Comparison of ENCODE assay signal across 1 cellular context in genomic region chr19:2454962-2455409, GRCh38.
TF ChIP-seq lines count a peak whose summit lies in the region.

No MANE protein-coding gene starts in this region.

TF ChIP-seq in GM23338, 12 proteins besides CTCF, POLR2A, EP300 and RAD21 (continued from another document):
- TF ChIP-seq ZNF462 (CRISPR knock-in tag; IDR thresholded peaks at IDR 0.05) (no peak), POLR2AphosphoS5 (IDR thresholded peaks at IDR 0.05; ENCODE audit: low read depth) (no peak), ZNF331 (CRISPR knock-in tag; IDR thresholded peaks at IDR 0.05; ENCODE audit: low read depth) (no peak), EZH2 (IDR thresholded peaks at IDR 0.05; ENCODE audit: low read depth, unreplicated experiment) (no peak), STAT1 (IDR thresholded peaks at IDR 0.05; ENCODE audit: unreplicated experiment) (no peak)
- TF ChIP-seq, protein P1, sequence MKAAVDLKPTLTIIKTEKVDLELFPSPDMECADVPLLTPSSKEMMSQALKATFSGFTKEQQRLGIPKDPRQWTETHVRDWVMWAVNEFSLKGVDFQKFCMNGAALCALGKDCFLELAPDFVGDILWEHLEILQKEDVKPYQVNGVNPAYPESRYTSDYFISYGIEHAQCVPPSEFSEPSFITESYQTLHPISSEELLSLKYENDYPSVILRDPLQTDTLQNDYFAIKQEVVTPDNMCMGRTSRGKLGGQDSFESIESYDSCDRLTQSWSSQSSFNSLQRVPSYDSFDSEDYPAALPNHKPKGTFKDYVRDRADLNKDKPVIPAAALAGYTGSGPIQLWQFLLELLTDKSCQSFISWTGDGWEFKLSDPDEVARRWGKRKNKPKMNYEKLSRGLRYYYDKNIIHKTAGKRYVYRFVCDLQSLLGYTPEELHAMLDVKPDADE (IDR thresholded peaks at IDR 0.05), result no peak
